In the genomic region with DNA sequence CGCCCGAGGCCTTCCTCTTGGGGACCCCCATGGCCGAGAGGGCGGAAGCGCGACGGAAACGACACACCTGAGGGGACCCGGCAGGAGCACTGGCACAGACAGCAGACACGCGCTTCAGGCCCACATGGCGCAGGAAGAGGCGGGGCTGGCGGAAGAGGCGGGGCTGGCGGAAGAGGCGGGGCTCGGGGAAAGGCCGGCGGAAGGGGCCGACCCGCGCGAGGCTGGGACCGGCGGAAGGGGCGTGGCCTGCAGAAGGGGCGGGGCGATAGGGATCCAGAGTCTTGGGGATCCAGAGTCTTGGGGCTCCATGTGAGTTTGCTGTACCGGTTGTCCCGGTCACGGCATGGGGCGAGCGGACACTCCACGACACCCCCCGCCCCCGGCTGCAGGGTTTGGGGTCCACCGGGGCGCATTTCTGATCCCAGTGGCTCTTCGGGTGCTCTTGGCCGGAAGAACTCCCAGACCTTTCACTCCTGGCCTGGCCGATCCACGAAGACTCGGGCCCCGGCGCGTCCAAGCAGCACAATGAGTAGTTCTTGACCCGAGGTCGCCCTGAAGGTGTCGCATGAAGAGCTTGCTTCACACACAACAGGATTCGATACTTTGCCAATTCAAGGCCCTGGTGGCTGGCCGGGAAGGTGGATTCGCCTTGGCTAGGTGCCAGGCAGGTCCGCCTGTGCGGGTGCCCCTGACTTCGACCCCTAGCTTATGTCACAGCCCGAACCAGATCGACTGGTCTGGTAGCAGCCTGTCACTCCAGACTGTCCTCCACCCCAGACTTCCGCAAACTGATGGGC, we compare ENCODE assay signal across 1 cellular context.
TF ChIP-seq lines count a peak whose summit lies in the region.

A gene with protein sequence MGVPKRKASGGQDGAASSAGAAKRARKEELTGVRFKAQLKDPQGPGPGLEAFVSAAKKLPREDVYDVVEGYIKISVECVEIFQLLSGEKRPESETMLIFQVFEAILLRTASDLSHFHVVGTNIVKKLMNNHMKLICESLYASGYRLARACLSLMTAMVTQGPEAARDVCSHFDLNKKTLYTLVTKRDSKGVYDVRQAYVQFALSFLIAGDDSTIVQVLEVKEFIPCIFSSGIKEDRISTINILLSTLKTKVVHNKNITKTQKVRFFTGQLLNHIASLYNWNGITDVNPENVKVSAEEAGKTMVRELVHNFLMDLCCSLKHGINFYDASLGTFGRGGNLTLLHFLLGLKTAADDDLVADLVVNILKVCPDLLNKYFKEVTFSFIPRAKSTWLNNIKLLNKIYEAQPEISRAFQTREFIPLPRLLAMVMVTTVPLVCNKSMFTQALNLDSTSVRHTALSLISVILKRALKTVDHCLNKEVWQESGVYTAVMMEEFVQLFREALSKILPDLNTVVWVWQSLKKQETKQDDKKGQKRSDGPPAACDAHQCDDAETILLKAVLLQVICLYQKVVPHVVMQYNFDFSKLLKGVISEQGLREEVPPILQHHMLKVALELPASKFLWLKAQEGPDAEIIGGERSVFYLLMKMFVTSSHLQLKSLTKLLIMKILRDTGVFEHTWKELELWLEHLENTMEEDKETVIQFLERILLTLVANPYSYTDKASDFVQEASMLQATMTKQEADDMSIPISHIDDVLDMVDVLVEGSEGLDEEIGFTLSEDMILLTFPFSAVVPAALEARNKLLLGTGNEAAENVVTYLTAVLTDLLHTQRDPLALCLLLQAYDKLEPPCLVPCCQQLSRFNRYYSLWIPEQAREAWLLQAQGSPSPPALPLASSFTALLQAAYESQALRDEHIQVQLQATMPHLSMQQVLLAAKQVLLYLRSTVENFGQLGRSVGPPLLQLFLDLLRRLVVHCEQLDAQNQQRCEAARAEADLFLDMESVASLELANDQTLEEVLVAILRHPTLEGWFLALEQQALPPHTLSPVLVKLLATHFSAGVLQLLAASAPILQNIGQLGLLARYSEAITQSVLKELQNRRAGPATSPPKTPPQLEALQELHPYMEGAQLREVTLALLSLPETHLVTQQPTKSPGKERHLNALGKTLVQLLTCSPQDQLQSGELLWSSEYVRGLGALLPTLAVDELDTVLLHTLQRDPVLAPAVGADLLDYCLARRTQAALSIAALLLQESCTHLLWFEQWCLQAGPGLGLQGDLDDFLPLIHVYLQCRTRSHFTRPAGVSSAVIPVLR (N-terminal part only) (minus strand): TSS at position 133 of the 797 bp plus-strand sequence. CDS start 102 bp downstream, at position 31.

TF ChIP-seq in K562, 482 proteins besides CTCF, POLR2A, EP300 and RAD21 (continued from another document and continues in another):
- TF ChIP-seq, protein P1, sequence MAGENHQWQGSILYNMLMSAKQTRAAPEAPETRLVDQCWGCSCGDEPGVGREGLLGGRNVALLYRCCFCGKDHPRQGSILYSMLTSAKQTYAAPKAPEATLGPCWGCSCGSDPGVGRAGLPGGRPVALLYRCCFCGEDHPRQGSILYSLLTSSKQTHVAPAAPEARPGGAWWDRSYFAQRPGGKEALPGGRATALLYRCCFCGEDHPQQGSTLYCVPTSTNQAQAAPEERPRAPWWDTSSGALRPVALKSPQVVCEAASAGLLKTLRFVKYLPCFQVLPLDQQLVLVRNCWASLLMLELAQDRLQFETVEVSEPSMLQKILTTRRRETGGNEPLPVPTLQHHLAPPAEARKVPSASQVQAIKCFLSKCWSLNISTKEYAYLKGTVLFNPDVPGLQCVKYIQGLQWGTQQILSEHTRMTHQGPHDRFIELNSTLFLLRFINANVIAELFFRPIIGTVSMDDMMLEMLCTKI (IDR thresholded peaks at IDR 0.05; ENCODE audit: partially characterized antibody), result no peak
- TF ChIP-seq RBM39 (optimal IDR thresholded peaks at IDR 0.05; ENCODE audit: low read depth, low read length) (peak; percentile 44), BRF2 (IDR thresholded peaks at IDR 0.05; ENCODE audit: borderline replicate concordance, insufficient read depth, insufficient read length) (no peak), PRDM10 (IDR thresholded peaks at IDR 0.05; ENCODE audit: partially characterized antibody) (peak; percentile 85), GTF2E2 (tag; IDR thresholded peaks at IDR 0.05) (no peak; the same call in 1 of the 2 replicates), CBX1 (IDR thresholded peaks at IDR 0.05; ENCODE audit: low read depth) (0 out of 2 replicates have a peak, but pooled peaks have one; percentile 22), PCBP1 (IDR thresholded peaks at IDR 0.05; ENCODE audit: low read depth, low read length, poor library complexity, severe bottlenecking) (peak; percentile 88), RBM34 (IDR thresholded peaks at IDR 0.05; ENCODE audit: borderline replicate concordance, insufficient read depth, low read length) (no peak), ZNF12 (CRISPR knock-in tag; IDR thresholded peaks at IDR 0.05) (0 out of 2 replicates have a peak, but pooled peaks have one; percentile 57), CHCHD3 (CRISPR knock-in tag; IDR thresholded peaks at IDR 0.05) (no peak), TEAD2 (tag; IDR thresholded peaks at IDR 0.05) (no peak), ATF7 (IDR thresholded peaks at IDR 0.05) (peak; percentile 67), CBX3 (IDR thresholded peaks at IDR 0.05; ENCODE audit: borderline replicate concordance in 1 of 2, low read length in 2 of 2) (no peak; a peak in 1 of 3 replicates), NR2F6 (CRISPR knock-in tag; IDR thresholded peaks at IDR 0.05) (0 out of 2 replicates have a peak, but pooled peaks have one; percentile 4), BACH1 (tag; IDR thresholded peaks at IDR 0.05) (no peak; the same call in 1 of the 2 replicates), FOSL1 (tag; conservative IDR thresholded peaks at IDR 0.05) (peak; percentile 43; the same call in 1 of the 2 replicates), ARID3B (CRISPR knock-in tag; IDR thresholded peaks at IDR 0.05; ENCODE audit: borderline replicate concordance) (0 out of 2 replicates have a peak, but pooled peaks have one; percentile 3), MTF1 (CRISPR knock-in tag; IDR thresholded peaks at IDR 0.05; ENCODE audit: borderline replicate concordance) (no peak), E2F3 (CRISPR knock-in tag; IDR thresholded peaks at IDR 0.05) (no peak; the same call in 1 of the 2 replicates), ZNF778 (CRISPR knock-in tag; IDR thresholded peaks at IDR 0.05) (no peak), MAFG (tag; conservative IDR thresholded peaks at IDR 0.05) (no peak), THAP7 (CRISPR knock-in tag; IDR thresholded peaks at IDR 0.05) (0 out of 2 replicates have a peak, but pooled peaks have one; percentile 18), SAFB2 (IDR thresholded peaks at IDR 0.05; ENCODE audit: borderline replicate concordance, low read depth, low read length, severe bottlenecking) (no peak), XRCC3 (IDR thresholded peaks at IDR 0.05) (no peak), ILK (tag; IDR thresholded peaks at IDR 0.05; ENCODE audit: borderline replicate concordance, low read depth) (no peak), ZNF696 (CRISPR knock-in tag; conservative IDR thresholded peaks at IDR 0.05) (no peak), ZBTB43 (CRISPR knock-in tag; IDR thresholded peaks at IDR 0.05) (no peak), KLF6 (CRISPR knock-in tag; IDR thresholded peaks at IDR 0.05; ENCODE audit: borderline replicate concordance) (no peak), ZSCAN29 (IDR thresholded peaks at IDR 0.05) (no peak), DIDO1 (tag; IDR thresholded peaks at IDR 0.05; ENCODE audit: low read depth) (0 out of 2 replicates have a peak, but pooled peaks have one; percentile 56), NCOA4 (IDR thresholded peaks at IDR 0.05; ENCODE audit: partially characterized antibody) (no peak), MNT (conservative IDR thresholded peaks at IDR 0.05) (peak; percentile 100), EP400 (IDR thresholded peaks at IDR 0.05) (peak; percentile 98), ZNF165 (CRISPR knock-in tag; IDR thresholded peaks at IDR 0.05; ENCODE audit: borderline replicate concordance) (no peak), ZNF23 (CRISPR knock-in tag; IDR thresholded peaks at IDR 0.05) (no peak), HNRNPUL1 (IDR thresholded peaks at IDR 0.05; ENCODE audit: low read length) (no peak)
- TF ChIP-seq, protein P2, sequence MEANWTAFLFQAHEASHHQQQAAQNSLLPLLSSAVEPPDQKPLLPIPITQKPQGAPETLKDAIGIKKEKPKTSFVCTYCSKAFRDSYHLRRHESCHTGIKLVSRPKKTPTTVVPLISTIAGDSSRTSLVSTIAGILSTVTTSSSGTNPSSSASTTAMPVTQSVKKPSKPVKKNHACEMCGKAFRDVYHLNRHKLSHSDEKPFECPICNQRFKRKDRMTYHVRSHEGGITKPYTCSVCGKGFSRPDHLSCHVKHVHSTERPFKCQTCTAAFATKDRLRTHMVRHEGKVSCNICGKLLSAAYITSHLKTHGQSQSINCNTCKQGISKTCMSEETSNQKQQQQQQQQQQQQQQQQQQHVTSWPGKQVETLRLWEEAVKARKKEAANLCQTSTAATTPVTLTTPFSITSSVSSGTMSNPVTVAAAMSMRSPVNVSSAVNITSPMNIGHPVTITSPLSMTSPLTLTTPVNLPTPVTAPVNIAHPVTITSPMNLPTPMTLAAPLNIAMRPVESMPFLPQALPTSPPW (CRISPR knock-in tag; IDR thresholded peaks at IDR 0.05), result peak; percentile 60; the same call in 1 of the 2 replicates
